ENCODE assay signal across 2 cellular contexts in the genomic region with DNA sequence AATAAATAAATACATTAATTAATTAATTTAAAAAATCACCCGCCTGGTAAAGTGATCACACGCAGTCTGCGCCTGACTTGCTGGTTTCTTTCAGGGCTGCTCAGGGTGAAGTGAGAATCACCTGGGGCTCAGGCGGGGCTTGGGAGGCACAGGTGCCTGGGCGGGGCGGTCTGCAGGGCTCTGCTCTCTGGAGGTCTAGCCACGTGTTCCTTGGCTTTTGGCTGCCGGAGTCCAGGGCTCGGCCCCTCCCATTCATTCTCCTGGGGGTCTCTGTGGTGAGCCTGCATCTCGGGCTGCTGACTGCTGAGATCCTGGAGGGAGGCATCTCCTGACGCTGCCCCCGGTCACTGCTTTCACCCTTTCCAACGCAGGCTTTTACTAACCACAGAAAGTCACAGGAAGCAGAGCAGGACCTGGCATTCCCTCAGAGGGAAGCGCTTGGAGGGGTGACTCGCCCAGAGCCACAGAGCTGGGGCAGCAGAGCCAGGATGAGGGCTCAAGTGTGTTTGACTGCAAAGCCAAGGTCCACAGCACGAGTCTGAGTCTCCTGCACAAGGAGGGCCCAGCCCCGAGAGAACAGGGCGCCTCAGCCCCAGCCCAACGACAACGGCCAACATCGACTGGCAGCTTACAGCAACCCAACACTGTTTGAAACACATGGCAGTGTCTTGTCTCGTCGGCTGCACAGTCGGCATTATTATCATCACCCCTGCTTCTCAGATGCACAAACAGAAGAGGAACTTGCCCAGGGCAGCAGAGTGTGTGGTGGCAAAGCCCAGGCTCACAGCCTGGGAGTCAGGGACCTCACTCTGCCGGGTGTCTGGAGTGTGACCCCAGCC.
TF ChIP-seq lines count a peak whose summit lies in the region.

No MANE protein-coding gene starts in this region.

TF ChIP-seq in GM23338, 12 proteins besides CTCF, POLR2A, EP300 and RAD21 (continues in another document):
- TF ChIP-seq REST (IDR thresholded peaks at IDR 0.05; ENCODE audit: unreplicated experiment), result no peak
- no peak for TF ChIP-seq ETS1 (IDR thresholded peaks at IDR 0.05)
- TF ChIP-seq EZH2 (IDR thresholded peaks at IDR 0.05; ENCODE audit: low read depth, unreplicated experiment), result no peak
- no peak for TF ChIP-seq ZNF114 (CRISPR knock-in tag; IDR thresholded peaks at IDR 0.05)
- no peak for TF ChIP-seq STAT1 (IDR thresholded peaks at IDR 0.05; ENCODE audit: unreplicated experiment)
- TF ChIP-seq, protein P1, sequence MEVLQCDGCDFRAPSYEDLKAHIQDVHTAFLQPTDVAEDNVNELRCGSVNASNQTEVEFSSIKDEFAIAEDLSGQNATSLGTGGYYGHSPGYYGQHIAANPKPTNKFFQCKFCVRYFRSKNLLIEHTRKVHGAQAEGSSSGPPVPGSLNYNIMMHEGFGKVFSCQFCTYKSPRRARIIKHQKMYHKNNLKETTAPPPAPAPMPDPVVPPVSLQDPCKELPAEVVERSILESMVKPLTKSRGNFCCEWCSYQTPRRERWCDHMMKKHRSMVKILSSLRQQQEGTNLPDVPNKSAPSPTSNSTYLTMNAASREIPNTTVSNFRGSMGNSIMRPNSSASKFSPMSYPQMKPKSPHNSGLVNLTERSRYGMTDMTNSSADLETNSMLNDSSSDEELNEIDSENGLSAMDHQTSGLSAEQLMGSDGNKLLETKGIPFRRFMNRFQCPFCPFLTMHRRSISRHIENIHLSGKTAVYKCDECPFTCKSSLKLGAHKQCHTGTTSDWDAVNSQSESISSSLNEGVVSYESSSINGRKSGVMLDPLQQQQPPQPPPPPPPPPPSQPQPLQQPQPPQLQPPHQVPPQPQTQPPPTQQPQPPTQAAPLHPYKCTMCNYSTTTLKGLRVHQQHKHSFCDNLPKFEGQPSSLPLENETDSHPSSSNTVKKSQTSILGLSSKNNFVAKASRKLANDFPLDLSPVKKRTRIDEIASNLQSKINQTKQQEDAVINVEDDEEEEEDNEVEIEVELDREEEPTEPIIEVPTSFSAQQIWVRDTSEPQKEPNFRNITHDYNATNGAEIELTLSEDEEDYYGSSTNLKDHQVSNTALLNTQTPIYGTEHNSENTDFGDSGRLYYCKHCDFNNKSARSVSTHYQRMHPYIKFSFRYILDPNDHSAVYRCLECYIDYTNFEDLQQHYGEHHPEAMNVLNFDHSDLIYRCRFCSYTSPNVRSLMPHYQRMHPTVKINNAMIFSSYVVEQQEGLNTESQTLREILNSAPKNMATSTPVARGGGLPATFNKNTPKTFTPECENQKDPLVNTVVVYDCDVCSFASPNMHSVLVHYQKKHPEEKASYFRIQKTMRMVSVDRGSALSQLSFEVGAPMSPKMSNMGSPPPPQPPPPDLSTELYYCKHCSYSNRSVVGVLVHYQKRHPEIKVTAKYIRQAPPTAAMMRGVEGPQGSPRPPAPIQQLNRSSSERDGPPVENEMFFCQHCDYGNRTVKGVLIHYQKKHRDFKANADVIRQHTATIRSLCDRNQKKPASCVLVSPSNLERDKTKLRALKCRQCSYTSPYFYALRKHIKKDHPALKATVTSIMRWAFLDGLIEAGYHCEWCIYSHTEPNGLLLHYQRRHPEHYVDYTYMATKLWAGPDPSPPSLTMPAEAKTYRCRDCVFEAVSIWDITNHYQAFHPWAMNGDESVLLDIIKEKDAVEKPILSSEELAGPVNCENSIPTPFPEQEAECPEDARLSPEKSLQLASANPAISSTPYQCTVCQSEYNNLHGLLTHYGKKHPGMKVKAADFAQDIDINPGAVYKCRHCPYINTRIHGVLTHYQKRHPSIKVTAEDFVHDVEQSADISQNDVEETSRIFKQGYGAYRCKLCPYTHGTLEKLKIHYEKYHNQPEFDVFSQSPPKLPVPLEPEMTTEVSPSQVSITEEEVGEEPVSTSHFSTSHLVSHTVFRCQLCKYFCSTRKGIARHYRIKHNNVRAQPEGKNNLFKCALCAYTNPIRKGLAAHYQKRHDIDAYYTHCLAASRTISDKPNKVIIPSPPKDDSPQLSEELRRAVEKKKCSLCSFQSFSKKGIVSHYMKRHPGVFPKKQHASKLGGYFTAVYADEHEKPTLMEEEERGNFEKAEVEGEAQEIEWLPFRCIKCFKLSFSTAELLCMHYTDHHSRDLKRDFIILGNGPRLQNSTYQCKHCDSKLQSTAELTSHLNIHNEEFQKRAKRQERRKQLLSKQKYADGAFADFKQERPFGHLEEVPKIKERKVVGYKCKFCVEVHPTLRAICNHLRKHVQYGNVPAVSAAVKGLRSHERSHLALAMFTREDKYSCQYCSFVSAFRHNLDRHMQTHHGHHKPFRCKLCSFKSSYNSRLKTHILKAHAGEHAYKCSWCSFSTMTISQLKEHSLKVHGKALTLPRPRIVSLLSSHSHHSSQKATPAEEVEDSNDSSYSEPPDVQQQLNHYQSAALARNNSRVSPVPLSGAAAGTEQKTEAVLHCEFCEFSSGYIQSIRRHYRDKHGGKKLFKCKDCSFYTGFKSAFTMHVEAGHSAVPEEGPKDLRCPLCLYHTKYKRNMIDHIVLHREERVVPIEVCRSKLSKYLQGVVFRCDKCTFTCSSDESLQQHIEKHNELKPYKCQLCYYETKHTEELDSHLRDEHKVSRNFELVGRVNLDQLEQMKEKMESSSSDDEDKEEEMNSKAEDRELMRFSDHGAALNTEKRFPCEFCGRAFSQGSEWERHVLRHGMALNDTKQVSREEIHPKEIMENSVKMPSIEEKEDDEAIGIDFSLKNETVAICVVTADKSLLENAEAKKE (CRISPR knock-in tag; IDR thresholded peaks at IDR 0.05), result no peak
- TF ChIP-seq NANOG (IDR thresholded peaks at IDR 0.05; ENCODE audit: borderline replicate concordance), result no peak

TF ChIP-seq in K562, 482 proteins besides CTCF, POLR2A, EP300 and RAD21:
- TF ChIP-seq MCM3 (IDR thresholded peaks at IDR 0.05) (0 out of 2 replicates have a peak, but pooled peaks have one; percentile 42), ZNF75A (CRISPR knock-in tag; IDR thresholded peaks at IDR 0.05) (no peak)
